In genomic region chr1:10456661-10457060, GRCh38 we compare ENCODE assay signal across 18 cellular contexts. TPM values are rescaled to one million over a fixed set of nuclear protein-coding genes. Genes with fewer than 3 reads are reported as not detected.
DNase-seq lines count a peak whose midpoint lies in the region; ATAC-seq, FAIRE-seq and TF ChIP-seq lines count a peak whose summit lies in the region.
"Had no signal": no experiment of that assay in that cellular context is flagged by ENCODE, and none has a peak within 500 bp of the region (broad histone marks: within the 10 kb centered on the region; RNA-seq: fewer than 3 reads in every experiment).

No MANE protein-coding gene starts in this region.

- H4K20me1 ChIP-seq in MM.1S (ENCODE audit: insufficient read depth, low read length) (no peaks in the 10 kb centered on the region), neural progenitor cell (ENCODE audit: low read depth) (no peaks in the 10 kb centered on the region)

- no peak for FAIRE-seq in bronchial epithelial cell (lab: Jason Lieb, UNC)
- FAIRE-seq: GM12892 had no signal

- POLR2A ChIA-PET in CD4-positive, alpha-beta T cell (lab: Charles Lee) = no interaction called here

- no peak for TF ChIP-seq POLR2A in body of pancreas (IDR thresholded peaks at IDR 0.05)

- peak overlapping the region; percentile 3; the same call in 1 of the 2 replicates for H2AFZ ChIP-seq in MM.1S (ENCODE audit: low read length)
- no peak overlapping the region for H2AFZ ChIP-seq in neural progenitor cell (replicated peaks)

- H3K9me3 Mint-ChIP-seq in activated naive CD4-positive, alpha-beta T cell treated with anti-CD3 and anti-CD28 coated beads for 36 hours = no peaks in the 10 kb centered on the region
- peaks cover 2% of the 10 kb centered on the region for H3K9me3 Mint-ChIP-seq in neural progenitor cell
- no peaks in the 10 kb centered on the region for H3K9me3 Mint-ChIP-seq in CD4-positive, alpha-beta T cell
- H3K9me3 Mint-ChIP-seq: activated CD4-positive, alpha-beta memory T cell treated with anti-CD3 and anti-CD28 coated beads, Interleukin-2, amount 10 ng/mL, durations not matched to agents 7 days and 5 days; neural crest cell; T-cell had no signal

- no peaks in the 10 kb centered on the region for H3K9me2 ChIP-seq in MM.1S (replicated peaks; ENCODE audit: insufficient read depth, low read length)

- no peaks in the 10 kb centered on the region for H3K36me3 ChIP-seq in MM.1S (replicated peaks; ENCODE audit: insufficient read depth, low read length)
- H3K36me3 ChIP-seq in bronchial epithelial cell (ENCODE audit: control insufficient read depth, insufficient read depth, low read length) = peaks cover 2% of the 10 kb centered on the region
- no peaks in the 10 kb centered on the region for H3K36me3 ChIP-seq in neural progenitor cell
- peaks cover 0 to 3% of the 10 kb centered on the region in 2 donors for H3K36me3 ChIP-seq in body of pancreas (replicated peaks in 1 of 2; ENCODE audit: insufficient read depth in 1 of 2, low read depth in 2 of 2)

- H3K27me3 ChIP-seq in MM.1S (replicated peaks; ENCODE audit: insufficient read depth, low read length) (no peaks in the 10 kb centered on the region), bronchial epithelial cell (ENCODE audit: control insufficient read depth, insufficient read depth, low read length) (no peaks in the 10 kb centered on the region), neural progenitor cell (no peaks in the 10 kb centered on the region), body of pancreas (no peaks in the 10 kb centered on the region)
- H3K27me3 ChIP-seq in CD4-positive, alpha-beta T cell (ENCODE audit: control insufficient read depth, insufficient read depth, low read length) = no peaks in the 10 kb centered on the region

- H3K4me3 ChIP-seq in MM.1S (ENCODE audit: low read length) (peak overlapping the region; percentile 36), bronchial epithelial cell (ENCODE audit: low read depth, low read length) (no peak overlapping the region), neural progenitor cell (no peak overlapping the region), body of pancreas (no peak overlapping the region)
- H3K4me3 ChIP-seq: lung had no signal

- TF ChIP-seq CTCF in MM.1S (IDR thresholded peaks at IDR 0.05; ENCODE audit: low read length) = no peak
- no peak for TF ChIP-seq CTCF in bronchial epithelial cell (IDR thresholded peaks at IDR 0.05; ENCODE audit: insufficient read depth, low read length, severe bottlenecking)
- no peak for TF ChIP-seq CTCF in neural progenitor cell (IDR thresholded peaks at IDR 0.05)
- no peak for TF ChIP-seq CTCF in body of pancreas (IDR thresholded peaks at IDR 0.05)
- no peak for TF ChIP-seq CTCF in CD4-positive, alpha-beta T cell (IDR thresholded peaks at IDR 0.05)

- H3K4me1 Mint-ChIP-seq in activated naive CD4-positive, alpha-beta T cell treated with anti-CD3 and anti-CD28 coated beads for 36 hours (ENCODE audit: low read depth) = peaks cover 6% of the 10 kb centered on the region
- H3K4me1 Mint-ChIP-seq in neural progenitor cell = peaks cover 8% of the 10 kb centered on the region
- peaks cover 3% of the 10 kb centered on the region for H3K4me1 Mint-ChIP-seq in CD4-positive, alpha-beta T cell (ENCODE audit: low read depth)

- ATAC-seq in body of pancreas = no peak
- ATAC-seq in CD4-positive, alpha-beta T cell (ENCODE audit: poor library complexity) = no peak
- ATAC-seq: T-cell had no signal

- H3K4me2 ChIP-seq in MM.1S (ENCODE audit: low read depth, low read length) (peak overlapping the region; percentile 49), neural progenitor cell (no peak overlapping the region)

- H3K27ac ChIP-seq in MM.1S (ENCODE audit: low read length) (peak overlapping the region; percentile 48; the same call in 1 of the 2 replicates), neural progenitor cell (peak overlapping the region; percentile 21), body of pancreas (no peak overlapping the region)
- no peak overlapping the region for H3K27ac ChIP-seq in CD4-positive, alpha-beta T cell (ENCODE audit: low read depth, low read length)
- H3K27ac ChIP-seq: VCaP had no signal

- CTCF ChIA-PET in activated naive CD4-positive, alpha-beta T cell treated with anti-CD3 and anti-CD28 coated beads for 36 hours (lab: Charles Lee) = interaction anchor here (0.6 to 1.6 kb wide), 3 partner anchors 37 to 803 kb away, joined by 3 read pairs; no protein-coding TSS in a partner anchor
- CTCF ChIA-PET in CD4-positive, alpha-beta T cell (lab: Charles Lee) = interaction anchor here (0.6 kb wide), 1 partner anchor 41 kb away, joined by 3 read pairs; no protein-coding TSS in a partner anchor

- intact Hi-C loops in activated naive CD4-positive, alpha-beta T cell treated with anti-CD3 and anti-CD28 coated beads for 36 hours (cut with micrococcal nuclease) = no loop called here
- intact Hi-C loops in body of pancreas (cut with DNase I) = no loop called here
- intact Hi-C loops in CD4-positive, alpha-beta T cell (cut with DNase I, micrococcal nuclease) = no loop called here

- H3K79me2 ChIP-seq in MM.1S (ENCODE audit: low read length) (no peaks in the 10 kb centered on the region), neural progenitor cell (ENCODE audit: low read depth) (no peaks in the 10 kb centered on the region)

- peak overlapping the region; percentile 6; the same call in 1 of the 2 replicates for H3K9ac ChIP-seq in MM.1S (ENCODE audit: low read length)
- no peak overlapping the region for H3K9ac ChIP-seq in neural progenitor cell

- H3K27ac Mint-ChIP-seq in activated naive CD4-positive, alpha-beta T cell treated with anti-CD3 and anti-CD28 coated beads for 36 hours = peak overlapping the region; percentile 37
- no peak overlapping the region for H3K27ac Mint-ChIP-seq in neural progenitor cell
- H3K27ac Mint-ChIP-seq in CD4-positive, alpha-beta T cell = no peak overlapping the region
- H3K27ac Mint-ChIP-seq: activated CD4-positive, alpha-beta memory T cell treated with anti-CD3 and anti-CD28 coated beads, Interleukin-2, amount 10 ng/mL, durations not matched to agents 7 days and 5 days had no signal

- WGBS in body of pancreas, 2 donors = 78 to 85% methylated on average over 7 of the region's 7 CpGs

- H3K9me3 ChIP-seq in MM.1S (replicated peaks; ENCODE audit: insufficient read depth, low read length) (no peaks in the 10 kb centered on the region), neural progenitor cell (ENCODE audit: low read depth) (no peaks in the 10 kb centered on the region), body of pancreas (no peaks in the 10 kb centered on the region)
- no peaks in the 10 kb centered on the region for H3K9me3 ChIP-seq in CD4-positive, alpha-beta T cell (ENCODE audit: control insufficient read depth, low read length)

- no peak for DNase-seq in activated naive CD4-positive, alpha-beta T cell treated with anti-CD3 and anti-CD28 coated beads for 36 hours
- no peak for DNase-seq in activated naive CD4-positive, alpha-beta T cell treated with anti-CD3 and anti-CD28 coated beads, Interleukin-2, amount 50 U/mL, for 16 hours
- DNase-seq in MM.1S (peak; percentile 55), bronchial epithelial cell (ENCODE audit: low read depth) (peak; percentile 75), neural progenitor cell (ENCODE audit: low spot score) (no peak), body of pancreas (no peak), germinal center (ENCODE audit: low spot score) (no peak)
- DNase-seq in CD4-positive, alpha-beta T cell = no peak
- DNase-seq: activated CD4-positive, alpha-beta memory T cell treated with anti-CD3 and anti-CD28 coated beads, Interleukin-2, amount 10 ng/mL, durations not matched to agents 7 days and 5 days; amniotic stem cell; GOT3; NCI-H774; T-cell had no signal

- H3K4me1 ChIP-seq in MM.1S (ENCODE audit: low read length) = peaks cover 12% of the 10 kb centered on the region
- peaks cover 3% of the 10 kb centered on the region for H3K4me1 ChIP-seq in neural progenitor cell
- H3K4me1 ChIP-seq in body of pancreas = no peaks in the 10 kb centered on the region

- H3K27me3 Mint-ChIP-seq in activated naive CD4-positive, alpha-beta T cell treated with anti-CD3 and anti-CD28 coated beads for 36 hours (ENCODE audit: low read depth) = no peaks in the 10 kb centered on the region
- peaks cover 2% of the 10 kb centered on the region for H3K27me3 Mint-ChIP-seq in neural progenitor cell (ENCODE audit: insufficient read depth, low read depth)
- H3K27me3 Mint-ChIP-seq in CD4-positive, alpha-beta T cell = no peaks in the 10 kb centered on the region
- H3K27me3 Mint-ChIP-seq: activated CD4-positive, alpha-beta memory T cell treated with anti-CD3 and anti-CD28 coated beads, Interleukin-2, amount 10 ng/mL, durations not matched to agents 7 days and 5 days; T-cell had no signal

- H3K4me3 Mint-ChIP-seq in activated naive CD4-positive, alpha-beta T cell treated with anti-CD3 and anti-CD28 coated beads for 36 hours = no peak overlapping the region
- H3K4me3 Mint-ChIP-seq in neural progenitor cell = no peak overlapping the region
- H3K4me3 Mint-ChIP-seq in CD4-positive, alpha-beta T cell = no peak overlapping the region
- H3K4me3 Mint-ChIP-seq: activated CD4-positive, alpha-beta memory T cell treated with anti-CD3 and anti-CD28 coated beads, Interleukin-2, amount 10 ng/mL, durations not matched to agents 7 days and 5 days; T-cell had no signal

- H3F3A ChIP-seq in MM.1S (ENCODE audit: insufficient read depth, low read length) (peaks cover 19% of the 10 kb centered on the region), neural progenitor cell (ENCODE audit: low read depth) (peaks cover 9% of the 10 kb centered on the region)

- H3K36me3 Mint-ChIP-seq in activated naive CD4-positive, alpha-beta T cell treated with anti-CD3 and anti-CD28 coated beads for 36 hours (ENCODE audit: low read depth) = peaks cover 21% of the 10 kb centered on the region
- peaks cover 14% of the 10 kb centered on the region for H3K36me3 Mint-ChIP-seq in neural progenitor cell
- H3K36me3 Mint-ChIP-seq in CD4-positive, alpha-beta T cell (ENCODE audit: low read depth) = peaks cover 22% of the 10 kb centered on the region

RNA-seq across cellular contexts. Expression of gene CORT, which starts 6.8 kb away (rescaled TPM):
- total RNA-seq in activated naive CD4-positive, alpha-beta T cell treated with anti-CD3 and anti-CD28 coated beads for 36 hours = under 1 TPM; 0.29 to 0.47 TPM
- total RNA-seq in bronchial epithelial cell (0.26 TPM in 2 replicates), neural progenitor cell (ENCODE audit: low replicate concordance) (1.3 TPM in 1 of 2 replicates, not detected in the other), body of pancreas (not detected)
- under 1 TPM in 1 of 2 experiments, not detected in 1; 0.25 TPM for total RNA-seq in CD4-positive, alpha-beta T cell
- total RNA-seq: HT-29 had no signal

RNA-seq across cellular contexts. Expression of gene DFFA, which starts 15.7 kb away (rescaled TPM):
- total RNA-seq in activated naive CD4-positive, alpha-beta T cell treated with anti-CD3 and anti-CD28 coated beads for 36 hours = 10 to 100 TPM; 34.2 to 36.1 TPM
- total RNA-seq in bronchial epithelial cell (46.7 and 55.5 TPM in 2 replicates), neural progenitor cell (ENCODE audit: low replicate concordance) (57.6 and 58.5 TPM in 2 replicates), body of pancreas (10 to 100 TPM; 13.5 TPM)
- total RNA-seq in CD4-positive, alpha-beta T cell = 1 to 10 TPM; 7.4 to 9.1 TPM

RNA-seq across cellular contexts. Expression of gene PEX14, which starts 18.1 kb away (rescaled TPM):
- total RNA-seq in activated naive CD4-positive, alpha-beta T cell treated with anti-CD3 and anti-CD28 coated beads for 36 hours = 10 to 100 TPM; 15.8 to 17.2 TPM
- 8.7 and 14.2 TPM in 2 replicates for total RNA-seq in bronchial epithelial cell
- total RNA-seq in neural progenitor cell (ENCODE audit: low replicate concordance) = 9.3 and 21.3 TPM in 2 replicates
- total RNA-seq in body of pancreas = 1 to 10 TPM; 8.6 to 8.8 TPM
- 10 to 100 TPM; 13.3 to 14.8 TPM for total RNA-seq in CD4-positive, alpha-beta T cell

RNA-seq across cellular contexts. Expression of gene CENPS, which starts 26.4 kb away (rescaled TPM):
- total RNA-seq in activated naive CD4-positive, alpha-beta T cell treated with anti-CD3 and anti-CD28 coated beads for 36 hours = 10 to 100 TPM; 21.5 to 23.4 TPM
- total RNA-seq in bronchial epithelial cell (8.4 and 9.7 TPM in 2 replicates), neural progenitor cell (ENCODE audit: low replicate concordance) (16.2 and 17.6 TPM in 2 replicates), body of pancreas (10 to 100 TPM in 1 of 2 donors, 1 to 10 TPM in 1; 8.2 to 11.4 TPM)
- 1 to 10 TPM; 3.7 to 4.0 TPM for total RNA-seq in CD4-positive, alpha-beta T cell

RNA-seq across cellular contexts. Expression of gene PGD, which starts 57.8 kb away (rescaled TPM):
- total RNA-seq in activated naive CD4-positive, alpha-beta T cell treated with anti-CD3 and anti-CD28 coated beads for 36 hours = 100 to 1,000 TPM in 1 of 2 experiments, 10 to 100 TPM in 1; 94.8 to 101 TPM
- 52.4 and 74.5 TPM in 2 replicates for total RNA-seq in bronchial epithelial cell
- 207 and 265 TPM in 2 replicates for total RNA-seq in neural progenitor cell (ENCODE audit: low replicate concordance)
- total RNA-seq in body of pancreas = 10 to 100 TPM; 46.7 to 61.3 TPM
- 10 to 100 TPM; 16.7 to 17.4 TPM for total RNA-seq in CD4-positive, alpha-beta T cell

Comparison
In these comparisons a context has a peak if more than half of its experiments do, and no peak if none do; other contexts are left out.
1. DNase-seq: peak in MM.1S (single experiment) and bronchial epithelial cell (single experiment); none in activated naive CD4-positive, alpha-beta T cell treated with anti-CD3 and anti-CD28 coated beads for 36 hours (single experiment), activated naive CD4-positive, alpha-beta T cell treated with anti-CD3 and anti-CD28 coated beads, Interleukin-2, amount 50 U/mL, for 16 hours (single experiment), neural progenitor cell (single experiment), body of pancreas (0 of 4), CD4-positive, alpha-beta T cell (0 of 10) and germinal center (single experiment).
2. H3K27ac ChIP-seq: peak in MM.1S (single experiment) and neural progenitor cell (single experiment); none in body of pancreas (0 of 4) and CD4-positive, alpha-beta T cell (single experiment).